Comparison of ENCODE assay signal across 10 cellular contexts in the genomic region with DNA sequence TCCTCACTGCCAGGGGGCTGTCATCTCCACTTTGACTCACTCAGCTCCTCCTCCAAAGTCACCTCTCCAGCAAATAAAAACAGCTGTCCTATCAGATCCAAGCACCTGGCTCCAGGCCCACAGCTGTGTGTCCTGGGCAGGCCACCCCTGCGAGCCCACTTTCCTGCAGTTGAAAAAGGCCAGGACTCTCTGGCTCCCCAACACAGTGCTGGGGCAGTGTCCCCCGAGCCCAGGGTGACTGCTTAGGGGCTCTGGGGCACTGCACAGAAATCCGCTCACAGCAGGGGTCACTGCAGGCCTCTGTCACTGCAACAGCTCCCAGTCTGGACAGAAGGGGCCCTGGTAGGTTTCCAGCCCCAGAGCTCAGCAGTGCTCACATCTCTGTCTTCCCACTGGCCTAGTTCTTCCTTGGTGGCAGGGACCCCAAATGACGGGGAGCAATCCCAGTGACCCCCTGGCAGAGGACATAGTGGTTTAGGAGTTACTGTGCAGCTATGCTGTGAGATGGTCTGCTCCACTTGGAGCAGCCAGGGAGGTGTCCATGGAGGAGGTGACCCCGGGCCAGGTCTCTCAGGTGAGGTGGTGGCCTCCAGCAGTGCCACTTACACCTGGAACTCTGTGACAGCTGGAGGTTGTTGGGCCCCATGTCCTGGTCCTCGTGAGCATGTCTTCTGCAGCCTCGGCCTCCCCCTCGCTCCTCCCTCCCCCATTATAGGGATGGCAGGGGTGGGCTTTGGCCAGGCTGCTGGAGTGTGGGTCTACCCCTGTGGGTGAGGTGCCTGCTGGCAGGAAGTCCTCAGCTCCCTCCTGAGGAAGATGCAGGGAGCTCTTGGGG. TPM values are rescaled to one million over a fixed set of nuclear protein-coding genes. Genes with fewer than 3 reads are reported as not detected.
DNase-seq lines count a peak whose midpoint lies in the region; ATAC-seq, FAIRE-seq and TF ChIP-seq lines count a peak whose summit lies in the region.
"Had no signal": no experiment of that assay in that cellular context is flagged by ENCODE, and none has a peak within 500 bp of the region (broad histone marks: within the 10 kb centered on the region; RNA-seq: fewer than 3 reads in every experiment).

No MANE protein-coding gene starts in this region.

- H2AFZ ChIP-seq in parathyroid adenoma: peak overlapping the region; percentile 77

- intact Hi-C loops in left cardiac atrium (cut with DNase I): no loop called here

- TF ChIP-seq CTCF in HFF-Myc (IDR thresholded peaks at IDR 0.05; ENCODE audit: low read depth, low read length, missing control alignments) (peak; percentile 18), VCaP (conservative IDR thresholded peaks at IDR 0.05) (0 out of 2 replicates have a peak, but pooled peaks have one; percentile 13), parathyroid adenoma (IDR thresholded peaks at IDR 0.05) (peak; percentile 33)

- no peak overlapping the region for H3K27ac ChIP-seq in VCaP
- peak overlapping the region; percentile 89 for H3K27ac ChIP-seq in parathyroid adenoma

- ATAC-seq in left cardiac atrium: peak in 1 of 2 donors; percentile 3
- ATAC-seq in HG02571 (IDR thresholded peaks at IDR 0.05; ENCODE audit: unreplicated experiment): no peak

- H3K4me1 ChIP-seq in parathyroid adenoma: peaks cover 52% of the 10 kb centered on the region

- peaks cover 28% of the 10 kb centered on the region for H3K79me2 ChIP-seq in parathyroid adenoma

- no peaks in the 10 kb centered on the region for H3K9me3 ChIP-seq in parathyroid adenoma (ENCODE audit: control insufficient read depth, low read length)

- H3K27me3 ChIP-seq in parathyroid adenoma (ENCODE audit: control insufficient read depth, insufficient read depth, low read length): no peaks in the 10 kb centered on the region

- no peak overlapping the region for H3K4me2 ChIP-seq in parathyroid adenoma (ENCODE audit: low read length)

- FAIRE-seq in H54 (lab: Jason Lieb, UNC): no peak

- H3K4me3 ChIP-seq in HFF-Myc (replicated peaks; ENCODE audit: low read depth, low read length) (no peak overlapping the region), parathyroid adenoma (ENCODE audit: low read depth, low read length) (no peak overlapping the region)

- H3K36me3 ChIP-seq in parathyroid adenoma (ENCODE audit: control insufficient read depth, insufficient read depth, low read length): no peaks in the 10 kb centered on the region

- H3K9ac ChIP-seq in parathyroid adenoma: no peak overlapping the region

- DNase-seq in HFF-Myc (ENCODE audit: extremely low read depth, low read depth) (no peak), left cardiac atrium (peak; percentile 27), cerebellar cortex (ENCODE audit: low spot score) (no peak), H54 (ENCODE audit: insufficient read length, low spot score) (no peak), NCI-H2171 (lab: John Stamatoyannopoulos, UW) (no peak)
- DNase-seq: CD4-positive, CD25-positive, alpha-beta regulatory T cell; NCI-H226 had no signal

- no peak for TF ChIP-seq POLR2A in H54 (IDR thresholded peaks at IDR 0.05; ENCODE audit: low read depth, low read length)

RNA-seq across cellular contexts. Expression of gene HS6ST1, which starts 35.5 kb away (rescaled TPM):
- total RNA-seq in left cardiac atrium: 10 to 100 TPM; 14.3 to 19.3 TPM
